ENCODE assay signal across 8 cellular contexts in the genomic region with DNA sequence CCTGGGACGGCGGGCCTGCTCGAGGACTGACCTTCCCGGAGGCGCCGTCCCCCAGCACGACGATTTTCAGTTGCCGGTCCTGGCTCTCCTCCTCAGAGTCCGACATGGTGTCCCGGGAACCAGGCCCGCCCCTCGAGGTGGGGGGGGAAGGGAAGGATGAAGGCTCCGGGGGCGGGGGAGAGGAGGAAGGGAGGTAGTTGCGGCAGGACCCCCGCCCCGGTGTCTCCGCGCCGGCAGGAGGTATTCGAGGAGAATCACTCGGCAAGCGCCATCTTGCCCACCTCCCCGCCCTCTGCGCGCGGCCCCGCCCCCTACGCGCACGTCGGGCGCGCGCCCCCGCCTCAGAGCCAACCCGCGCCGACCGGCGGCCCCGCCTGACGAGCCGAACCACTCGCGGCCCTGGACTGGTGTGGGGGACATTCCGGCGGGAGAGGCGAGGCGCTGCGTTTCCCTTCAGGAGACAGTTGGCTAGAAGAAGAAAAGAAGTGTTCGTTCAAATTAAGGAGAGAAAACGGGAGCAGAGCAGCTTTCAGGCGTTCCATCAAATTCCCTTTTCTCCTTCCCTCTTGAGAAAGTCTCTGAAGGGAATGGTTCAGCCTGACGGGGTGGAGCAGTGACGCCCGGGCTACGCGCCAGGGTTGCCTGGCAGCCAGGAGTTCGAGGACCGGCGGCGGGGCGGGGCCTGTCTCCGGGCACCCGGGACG. TPM values are rescaled to one million over a fixed set of nuclear protein-coding genes. Genes with fewer than 3 reads are reported as not detected.
DNase-seq lines count a peak whose midpoint lies in the region; ATAC-seq and TF ChIP-seq lines count a peak whose summit lies in the region.

A gene (minus strand): TSS at position 296 of the 704 bp plus-strand sequence.

- no peak for TF ChIP-seq CTCF in left lung (IDR thresholded peaks at IDR 0.05)

- H3K4me3 Mint-ChIP-seq in CD4-positive, CD25-positive, alpha-beta regulatory T cell, result peak within 1 kb of the TSS; percentile 87 to 91 (median 89)

- peaks cover 12% of the 10 kb centered on the region for H3K27me3 ChIP-seq in CD4-positive, CD25-positive, alpha-beta regulatory T cell (ENCODE audit: control insufficient read depth, insufficient read depth, low read length)
- H3K27me3 ChIP-seq in left lung, result peaks cover 0 to 17% of the 10 kb centered on the region in 2 donors

- peaks cover 14 to 42% (median 19%) of the 10 kb centered on the region in 4 donors for H3K4me1 Mint-ChIP-seq in CD4-positive, CD25-positive, alpha-beta regulatory T cell

- H3K4me1 ChIP-seq in CD4-positive, CD25-positive, alpha-beta regulatory T cell (ENCODE audit: control insufficient read depth, insufficient read depth, low read length, poor library complexity, severe bottlenecking), result peaks cover 22% of the 10 kb centered on the region
- H3K4me1 ChIP-seq in left lung, result peaks cover 9 to 30% of the 10 kb centered on the region in 2 donors

- intact Hi-C loops in left lung (cut with DNase I), result no loop called here

- peaks cover 28% of the 10 kb centered on the region for H3K27me3 Mint-ChIP-seq in CD4-positive, CD25-positive, alpha-beta regulatory T cell

- peak within 1 kb of the TSS; percentile 95 for H3K27ac ChIP-seq in CD4-positive, CD25-positive, alpha-beta regulatory T cell (ENCODE audit: insufficient read depth, low read length, poor library complexity, severe bottlenecking)
- peak within 1 kb of the TSS; percentile 88 to 92 for H3K27ac ChIP-seq in left lung

- peak within 1 kb of the TSS; percentile 94 to 98 (median 98) for H3K27ac Mint-ChIP-seq in CD4-positive, CD25-positive, alpha-beta regulatory T cell

- no peaks in the 10 kb centered on the region for H3K9me3 Mint-ChIP-seq in CD4-positive, CD25-positive, alpha-beta regulatory T cell

- ATAC-seq in CD4-positive, CD25-positive, alpha-beta regulatory T cell (ENCODE audit: low read depth in 2 of 2), result peak; percentile 92 to 93
- ATAC-seq in GM19452 (IDR thresholded peaks at IDR 0.05; ENCODE audit: unreplicated experiment) (peak; percentile 97), HG03575 (IDR thresholded peaks at IDR 0.05; ENCODE audit: extremely low read depth, insufficient number of reproducible peaks, low FRiP score, unreplicated experiment) (peak; percentile 78), left lung (peak; percentile 99)

- H3K9me3 ChIP-seq in CD4-positive, CD25-positive, alpha-beta regulatory T cell (ENCODE audit: control insufficient read depth in 2 of 2, low read length in 2 of 2), result no peaks in the 10 kb centered on the region
- H3K9me3 ChIP-seq in left lung, result no peaks in the 10 kb centered on the region

- no peaks in the 10 kb centered on the region for H3K36me3 Mint-ChIP-seq in CD4-positive, CD25-positive, alpha-beta regulatory T cell

- no peaks in the 10 kb centered on the region for H3K36me3 ChIP-seq in CD4-positive, CD25-positive, alpha-beta regulatory T cell (ENCODE audit: control insufficient read depth, insufficient read depth, low read length)
- no peaks in the 10 kb centered on the region for H3K36me3 ChIP-seq in left lung

- peak; percentile 87 to 96 (median 96) for DNase-seq in CD4-positive, CD25-positive, alpha-beta regulatory T cell
- DNase-seq in NCI-H82 (lab: John Stamatoyannopoulos, UW) (peak; percentile 92), dermis blood vessel endothelial cell (peak; percentile 95), left lung (peak; percentile 94 to 99)
- DNase-seq in activated CD4-positive, alpha-beta T cell treated with anti-CD3 and anti-CD28 coated beads, Interleukin-2, amount 50 U/mL, for 48 hours, result peak; percentile 91 to 92
- DNase-seq in stimulated activated CD4-positive, alpha-beta T cell treated with anti-CD3 and anti-CD28 coated beads, Interleukin-2, amount 100 ng/mL, for 4 hours (ENCODE audit: low read depth), result peak; percentile 89

- H3K4me3 ChIP-seq in CD4-positive, CD25-positive, alpha-beta regulatory T cell (ENCODE audit: low read depth, low read length), result peak within 1 kb of the TSS; percentile 92
- H3K4me3 ChIP-seq in left lung, result peak within 1 kb of the TSS; percentile 67 to 89

RNA-seq across cellular contexts. Expression of the gene that starts here (rescaled TPM):
- 7.5 TPM for total RNA-seq in CD4-positive, CD25-positive, alpha-beta regulatory T cell
- polyA plus RNA-seq in CD4-positive, CD25-positive, alpha-beta regulatory T cell, result 10 to 100 TPM; 12.2 to 18.2 (median 16.2) TPM
- total RNA-seq in dermis blood vessel endothelial cell (11.8 and 15.1 TPM in 2 replicates), left lung (10 to 100 TPM; 12.2 to 16.6 TPM)

Comparison
In these comparisons a context has a peak if more than half of its experiments do, and no peak if none do; other contexts are left out.
1. Peak in every context shown above with its lines: DNase-seq, ATAC-seq, H3K4me3 ChIP-seq and H3K27ac ChIP-seq.